In genomic region chr3:70911719-70912118, GRCh38 we compare ENCODE assay signal across 40 cellular contexts.
"Had no signal": no experiment of that assay in that cellular context is flagged by ENCODE, and none has a peak within 500 bp of the region (broad histone marks: within the 10 kb centered on the region; RNA-seq: fewer than 3 reads in every experiment).

No MANE protein-coding gene starts in this region.

- H3K27me3 Mint-ChIP-seq: activated naive CD8-positive, alpha-beta T cell treated with anti-CD3 and anti-CD28 coated beads for 36 hours; brain had no signal

- H3K4me3 ChIP-seq: adrenal gland, ascending aorta, body of pancreas, breast epithelium, cardiac muscle cell had no signal

- H3K4me3 Mint-ChIP-seq: activated naive CD4-positive, alpha-beta T cell treated with anti-CD3 and anti-CD28 coated beads for 36 hours; activated naive CD4-positive, alpha-beta T cell treated with anti-CD3 and anti-CD28 coated beads, Interleukin-2, amount 10 ng/mL, durations not matched to agents 7 days and 5 days; activated naive CD4-positive, alpha-beta T cell treated with anti-CD3 and anti-CD28 coated beads, Interleukin-2, amount 50 U/mL, for 24 hours; activated naive CD8-positive, alpha-beta T cell; activated naive CD8-positive, alpha-beta T cell treated with anti-CD3 and anti-CD28 coated beads for 36 hours; activated naive CD8-positive, alpha-beta T cell treated with anti-CD3 and anti-CD28 coated beads, Interleukin-2, amount 10 ng/mL, durations not matched to agents 7 days and 5 days; activated naive CD8-positive, alpha-beta T cell treated with anti-CD3 and anti-CD28 coated beads, Interleukin-2, amount 50 U/mL, for 24 hours; activated T-cell treated with anti-CD3 and anti-CD28 coated beads, Interleukin-2, amount 50 U/mL, for 24 hours; activated T-cell treated with anti-CD3 and anti-CD28 coated beads, Interleukin-2, amount 50 U/mL, for 4 hours; activated T-cell treated with anti-CD3 and anti-CD28 coated beads, Interleukin-2, amount 50 U/mL, for 72 hours; activated T-helper 1 cell treated with anti-CD3 and anti-CD28 coated beads, Interleukin-12 subunit alpha, Interleukin-12 subunit beta, Interleukin-2, Interleukin-4 antibody, amounts not matched to agents 30 ng/mL and 10 ng/mL and 1 ng/mL, durations not matched to agents 14 hours and 24 hours and 36 hours; activated T-helper 17 cell treated with anti-CD3 and anti-CD28 coated beads, Interleukin-2, amount 50 U/mL, for 72 hours; brain; central memory CD8-positive, alpha-beta T cell had no signal

- H3K27ac ChIP-seq: adrenal gland, ascending aorta, body of pancreas, brain microvascular endothelial cell, breast epithelium, cardiac muscle cell had no signal

- ATAC-seq: activated naive CD4-positive, alpha-beta T cell treated with anti-CD3 and anti-CD28 coated beads, Interleukin-2, amount 50 U/mL, for 72 hours; activated naive CD8-positive, alpha-beta T cell treated with anti-CD3 and anti-CD28 coated beads, Interleukin-2, amount 50 U/mL, for 24 hours; activated T-cell treated with anti-CD3 and anti-CD28 coated beads, Interleukin-2, amount 50 U/mL, for 4 hours; activated T-cell treated with anti-CD3 and anti-CD28 coated beads, Interleukin-2, amount 50 U/mL, for 72 hours; activated T-helper 17 cell treated with anti-CD3 and anti-CD28 coated beads, Interleukin-2, amount 50 U/mL, for 72 hours; body of pancreas had no signal

- H3K36me3 ChIP-seq: adrenal gland, ascending aorta, brain microvascular endothelial cell, breast epithelium, cardiac muscle cell had no signal

- H3K4me1 Mint-ChIP-seq: activated naive CD4-positive, alpha-beta T cell treated with anti-CD3 and anti-CD28 coated beads, Interleukin-2, amount 10 ng/mL, durations not matched to agents 7 days and 5 days; activated naive CD4-positive, alpha-beta T cell treated with anti-CD3 and anti-CD28 coated beads, Interleukin-2, amount 50 U/mL, for 24 hours; activated naive CD8-positive, alpha-beta T cell treated with anti-CD3 and anti-CD28 coated beads for 36 hours; activated naive CD8-positive, alpha-beta T cell treated with anti-CD3 and anti-CD28 coated beads, Interleukin-2, amount 10 ng/mL, durations not matched to agents 7 days and 5 days; activated naive CD8-positive, alpha-beta T cell treated with anti-CD3 and anti-CD28 coated beads, Interleukin-2, amount 50 U/mL, for 24 hours; activated T-helper 17 cell treated with anti-CD3 and anti-CD28 coated beads, Interleukin-2, amount 50 U/mL, for 72 hours; central memory CD8-positive, alpha-beta T cell had no signal

- H3K27me3 ChIP-seq: adrenal gland, ascending aorta, body of pancreas, brain microvascular endothelial cell, breast epithelium, cardiac muscle cell had no signal

- H3K9me3 ChIP-seq: adrenal gland, ascending aorta, body of pancreas, breast epithelium had no signal

- DNase-seq: activated effector memory CD4-positive, alpha-beta T cell treated with anti-CD3 and anti-CD28 coated beads, Interleukin-2, amount 50 U/mL, for 16 hours; activated effector memory CD4-positive, alpha-beta T cell treated with Interleukin-2 at 50 U/mL for 16 hours; activated gamma-delta T cell; activated gamma-delta T cell treated with Interleukin-2 at 50 U/mL for 16 hours; activated naive CD4-positive, alpha-beta T cell; activated naive CD4-positive, alpha-beta T cell treated with anti-CD3 and anti-CD28 coated beads for 36 hours; activated naive CD4-positive, alpha-beta T cell treated with anti-CD3 and anti-CD28 coated beads, Interleukin-2, amount 10 ng/mL, durations not matched to agents 7 days and 5 days; activated naive CD4-positive, alpha-beta T cell treated with anti-CD3 and anti-CD28 coated beads, Interleukin-2, amount 50 U/mL, for 16 hours; activated naive CD4-positive, alpha-beta T cell treated with Interleukin-2 at 50 U/mL for 16 hours; activated naive CD8-positive, alpha-beta T cell treated with anti-CD3 and anti-CD28 coated beads for 36 hours; activated naive CD8-positive, alpha-beta T cell treated with anti-CD3 and anti-CD28 coated beads, Interleukin-2, amount 10 ng/mL, durations not matched to agents 7 days and 5 days; activated naive CD8-positive, alpha-beta T cell treated with anti-CD3 and anti-CD28 coated beads, Interleukin-2, amount 50 U/mL, for 24 hours; activated T-cell treated with anti-CD3 and anti-CD28 coated beads, Interleukin-2, amount 50 U/mL, for 1 hour; activated T-cell treated with anti-CD3 and anti-CD28 coated beads, Interleukin-2, amount 50 U/mL, for 24 hours; activated T-cell treated with anti-CD3 and anti-CD28 coated beads, Interleukin-2, amount 50 U/mL, for 4 hours; activated T-cell treated with anti-CD3 and anti-CD28 coated beads, Interleukin-2, amount 50 U/mL, for 48 hours; activated T-cell treated with anti-CD3 and anti-CD28 coated beads, Interleukin-2, amount 50 U/mL, for 72 hours; adrenal gland; amniotic stem cell; amygdala; anterior cingulate cortex; aorta; body of pancreas; brain microvascular endothelial cell; caudate nucleus; central memory CD4-positive, alpha-beta T cell; cerebellar nuclear complex had no signal

- H3K9me3 Mint-ChIP-seq: activated naive CD4-positive, alpha-beta T cell treated with anti-CD3 and anti-CD28 coated beads for 36 hours; activated naive CD4-positive, alpha-beta T cell treated with anti-CD3 and anti-CD28 coated beads, Interleukin-2, amount 10 ng/mL, durations not matched to agents 7 days and 5 days; activated naive CD4-positive, alpha-beta T cell treated with anti-CD3 and anti-CD28 coated beads, Interleukin-2, amount 50 U/mL, for 24 hours; activated naive CD4-positive, alpha-beta T cell treated with anti-CD3 and anti-CD28 coated beads, Interleukin-2, amount 50 U/mL, for 72 hours; activated naive CD8-positive, alpha-beta T cell treated with anti-CD3 and anti-CD28 coated beads for 36 hours; activated naive CD8-positive, alpha-beta T cell treated with anti-CD3 and anti-CD28 coated beads, Interleukin-2, amount 50 U/mL, for 24 hours; activated T-cell treated with anti-CD3 and anti-CD28 coated beads, Interleukin-2, amount 50 U/mL, for 24 hours; activated T-cell treated with anti-CD3 and anti-CD28 coated beads, Interleukin-2, amount 50 U/mL, for 4 hours; activated T-cell treated with anti-CD3 and anti-CD28 coated beads, Interleukin-2, amount 50 U/mL, for 72 hours; activated T-helper 1 cell treated with anti-CD3 and anti-CD28 coated beads, Interleukin-12 subunit alpha, Interleukin-12 subunit beta, Interleukin-2, Interleukin-4 antibody, amounts not matched to agents 30 ng/mL and 10 ng/mL and 1 ng/mL, durations not matched to agents 14 hours and 24 hours and 36 hours; activated T-helper 17 cell treated with anti-CD3 and anti-CD28 coated beads, Interleukin-2, amount 50 U/mL, for 72 hours; activated T-helper 2 cell treated with anti-CD3 and anti-CD28 coated beads, Interferon-gamma antibody, Interleukin-2, Interleukin-4, amounts not matched to agents 10 μg/mL and 5 μg/mL and 100 μg/mL, durations not matched to agents 14 hours and 24 hours and 36 hours; brain; central memory CD8-positive, alpha-beta T cell had no signal

- H3K27ac Mint-ChIP-seq: activated naive CD4-positive, alpha-beta T cell treated with anti-CD3 and anti-CD28 coated beads for 36 hours; activated naive CD4-positive, alpha-beta T cell treated with anti-CD3 and anti-CD28 coated beads, Interleukin-2, amount 10 ng/mL, durations not matched to agents 7 days and 5 days; activated naive CD4-positive, alpha-beta T cell treated with anti-CD3 and anti-CD28 coated beads, Interleukin-2, amount 50 U/mL, for 24 hours; activated naive CD4-positive, alpha-beta T cell treated with anti-CD3 and anti-CD28 coated beads, Interleukin-2, amount 50 U/mL, for 72 hours; activated naive CD8-positive, alpha-beta T cell; activated naive CD8-positive, alpha-beta T cell treated with anti-CD3 and anti-CD28 coated beads for 36 hours; activated naive CD8-positive, alpha-beta T cell treated with anti-CD3 and anti-CD28 coated beads, Interleukin-2, amount 10 ng/mL, durations not matched to agents 7 days and 5 days; activated naive CD8-positive, alpha-beta T cell treated with anti-CD3 and anti-CD28 coated beads, Interleukin-2, amount 50 U/mL, for 24 hours; activated T-cell treated with anti-CD3 and anti-CD28 coated beads, Interleukin-2, amount 50 U/mL, for 24 hours; activated T-cell treated with anti-CD3 and anti-CD28 coated beads, Interleukin-2, amount 50 U/mL, for 72 hours; activated T-helper 1 cell treated with anti-CD3 and anti-CD28 coated beads, Interleukin-12 subunit alpha, Interleukin-12 subunit beta, Interleukin-2, Interleukin-4 antibody, amounts not matched to agents 30 ng/mL and 10 ng/mL and 1 ng/mL, durations not matched to agents 14 hours and 24 hours and 36 hours; activated T-helper 17 cell treated with anti-CD3 and anti-CD28 coated beads, Interleukin-2, amount 50 U/mL, for 72 hours; activated T-helper 2 cell treated with anti-CD3 and anti-CD28 coated beads, Interferon-gamma antibody, Interleukin-2, Interleukin-4, amounts not matched to agents 10 μg/mL and 5 μg/mL and 100 μg/mL, durations not matched to agents 14 hours and 24 hours and 36 hours; brain had no signal

- FAIRE-seq: astrocyte, bronchial epithelial cell had no signal

- H3K4me1 ChIP-seq: adrenal gland, body of pancreas, breast epithelium had no signal

- H3K36me3 Mint-ChIP-seq: activated naive CD4-positive, alpha-beta T cell treated with anti-CD3 and anti-CD28 coated beads, Interleukin-2, amount 10 ng/mL, durations not matched to agents 7 days and 5 days; activated naive CD4-positive, alpha-beta T cell treated with anti-CD3 and anti-CD28 coated beads, Interleukin-2, amount 50 U/mL, for 24 hours; activated naive CD4-positive, alpha-beta T cell treated with anti-CD3 and anti-CD28 coated beads, Interleukin-2, amount 50 U/mL, for 72 hours; activated naive CD8-positive, alpha-beta T cell; activated naive CD8-positive, alpha-beta T cell treated with anti-CD3 and anti-CD28 coated beads for 36 hours; activated naive CD8-positive, alpha-beta T cell treated with anti-CD3 and anti-CD28 coated beads, Interleukin-2, amount 10 ng/mL, durations not matched to agents 7 days and 5 days; brain had no signal
